Comparison of ENCODE assay signal across 19 cellular contexts in the genomic region with DNA sequence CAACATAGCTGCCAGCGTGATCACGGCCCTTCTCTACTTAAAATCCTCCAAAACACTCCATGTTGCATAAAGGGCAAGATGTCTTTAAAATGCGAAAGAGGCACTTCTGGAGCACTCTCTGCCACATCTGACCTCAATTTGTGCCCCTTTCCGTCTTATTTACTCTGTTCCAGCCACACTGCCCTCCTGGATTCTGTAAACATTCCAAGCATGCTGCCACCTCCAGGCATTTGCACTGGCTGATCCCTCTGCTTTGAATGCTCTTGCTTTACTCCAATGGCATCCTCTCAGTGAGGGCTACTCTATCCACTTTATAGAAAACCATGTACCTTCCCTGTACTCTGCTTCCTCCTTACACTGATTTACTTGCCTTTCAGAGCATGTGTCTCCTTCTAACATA. TPM values are rescaled to one million over a fixed set of nuclear protein-coding genes. Genes with fewer than 3 reads are reported as not detected.
A peak's percentile ranks its signal among the peaks of the same experiment; 100 is the strongest.
DNase-seq lines count a peak whose midpoint lies in the region; ATAC-seq and TF ChIP-seq lines count a peak whose summit lies in the region.
"Had no signal": no experiment of that assay in that cellular context is flagged by ENCODE, and none has a peak within 500 bp of the region (broad histone marks: within the 10 kb centered on the region; RNA-seq: fewer than 3 reads in every experiment).

No MANE protein-coding gene starts in this region.

- no peak overlapping the region for H3K27ac ChIP-seq in GM23338 (ENCODE audit: low read depth)
- no peak overlapping the region for H3K27ac ChIP-seq in left lung
- H3K27ac ChIP-seq in trophoblast cell (ENCODE audit: low read depth, low read length), result no peak overlapping the region
- H3K27ac ChIP-seq: BLaER1, GM23248 had no signal

- intact Hi-C loops in left lung (cut with DNase I), result no loop called here

- no peak overlapping the region for H3K4me3 ChIP-seq in GM23338
- no peak overlapping the region for H3K4me3 ChIP-seq in left lung
- H3K4me3 ChIP-seq in trophoblast cell (ENCODE audit: low read depth, low read length), result no peak overlapping the region
- H3K4me3 ChIP-seq: BLaER1, GM23248 had no signal

- H2AFZ ChIP-seq in GM23338, result no peak overlapping the region
- H2AFZ ChIP-seq in trophoblast cell (ENCODE audit: insufficient read depth, low read length, poor library complexity), result no peak overlapping the region
- H2AFZ ChIP-seq: GM23248 had no signal

- no CpG with 5 or more reads among the region's 4 CpGs for WGBS in trophoblast cell (ENCODE audit: extremely low coverage, insufficient coverage, insufficient read length)

- H3K4me1 ChIP-seq in GM23338 (ENCODE audit: insufficient read depth) (no peaks in the 10 kb centered on the region; the same call in 1 of the 2 replicates), left lung (no peaks in the 10 kb centered on the region), trophoblast cell (ENCODE audit: control insufficient read depth in 1 of 2, insufficient read depth in 2 of 2, low read length in 2 of 2) (peaks cover under 1 to 1% of the 10 kb centered on the region in 2 experiments)
- H3K4me1 ChIP-seq: BLaER1 had no signal

- H3K27ac Mint-ChIP-seq in GM23338, result no peak overlapping the region
- H3K27ac Mint-ChIP-seq: CD14-positive monocyte; CD4-positive, alpha-beta memory T cell; HFFc6 had no signal

- H4K20me1 ChIP-seq in GM23338 (replicated peaks; ENCODE audit: insufficient read depth), result no peaks in the 10 kb centered on the region
- H4K20me1 ChIP-seq: BLaER1 had no signal

- no peaks in the 10 kb centered on the region for H3K9me3 Mint-ChIP-seq in GM23338
- H3K9me3 Mint-ChIP-seq: HFFc6 had no signal

- ATAC-seq in GM23338, result no peak
- ATAC-seq in left lung, result peak; percentile 88
- ATAC-seq: HCT116 had no signal

- no peak overlapping the region for H2AK5ac ChIP-seq in trophoblast cell (ENCODE audit: low read length)

- no peak overlapping the region for H3K18ac ChIP-seq in trophoblast cell (ENCODE audit: low read length)

- H4K8ac ChIP-seq in trophoblast cell (ENCODE audit: low read depth, low read length), result no peak overlapping the region

- peak; percentile 1 for DNase-seq in EH (ENCODE audit: low read depth)
- peak; percentile 6 for DNase-seq in GM23338 (ENCODE audit: low spot score)
- no peak for DNase-seq in left lung
- no peak for DNase-seq in trophoblast cell
- no peak for DNase-seq in NCI-H446 treated with DMSO at 0.1 percent for 48 hours (lab: John Stamatoyannopoulos, UW)
- no peak for DNase-seq in medulla oblongata (ENCODE audit: extremely low spot score)
- no peak for DNase-seq in stimulated activated naive CD4-positive, alpha-beta T cell (lab: John Stamatoyannopoulos, UW)
- DNase-seq: 8988T; CD4-positive, alpha-beta memory T cell; DMS153; DMS79; GM23248; H7; HFFc6; IMR-90 had no signal

- no peak overlapping the region for H3K4me3 Mint-ChIP-seq in GM23338
- H3K4me3 Mint-ChIP-seq: CD14-positive monocyte; CD4-positive, alpha-beta memory T cell; HFFc6 had no signal

- H3K4me2 ChIP-seq in GM23338 (no peak overlapping the region), trophoblast cell (ENCODE audit: low read length) (no peak overlapping the region)
- H3K4me2 ChIP-seq: BLaER1 had no signal

- peaks cover 3% of the 10 kb centered on the region; the same call in 2 of the 3 replicates for H3K4me1 Mint-ChIP-seq in GM23338

- no peaks in the 10 kb centered on the region for H3K79me1 ChIP-seq in trophoblast cell (ENCODE audit: low read length)

- H3K9me3 ChIP-seq in left lung, result peaks cover 0 to 3% of the 10 kb centered on the region in 2 donors
- H3K9me3 ChIP-seq in trophoblast cell (ENCODE audit: insufficient read depth, low read depth, low read length), result no peaks in the 10 kb centered on the region
- H3K9me3 ChIP-seq: BLaER1 had no signal

- no peak overlapping the region for H3K14ac ChIP-seq in trophoblast cell (ENCODE audit: low read length)

- H3K79me2 ChIP-seq in GM23338 (replicated peaks; ENCODE audit: insufficient read depth), result no peaks in the 10 kb centered on the region
- H3K79me2 ChIP-seq in trophoblast cell (ENCODE audit: control insufficient read depth, insufficient read depth, low read length, poor library complexity), result no peaks in the 10 kb centered on the region

- H4K91ac ChIP-seq in trophoblast cell (ENCODE audit: low read depth, low read length), result no peak overlapping the region

- no peaks in the 10 kb centered on the region for H3K36me3 Mint-ChIP-seq in GM23338 (ENCODE audit: low read depth)
- H3K36me3 Mint-ChIP-seq: CD14-positive monocyte; CD4-positive, alpha-beta memory T cell had no signal

- H2BK120ac ChIP-seq in trophoblast cell (ENCODE audit: insufficient read depth, low read length, poor library complexity), result no peak overlapping the region

- H4K12ac ChIP-seq in trophoblast cell (ENCODE audit: low read depth, low read length), result no peak overlapping the region

- TF ChIP-seq CTCF in GM23338 (conservative IDR thresholded peaks at IDR 0.05; ENCODE audit: low read depth in 2 of 2) (no peak), left lung (IDR thresholded peaks at IDR 0.05) (no peak)

- H2BK5ac ChIP-seq in trophoblast cell (ENCODE audit: low read depth, low read length, poor library complexity), result no peak overlapping the region

- no peak overlapping the region for H3K4ac ChIP-seq in trophoblast cell (ENCODE audit: low read depth, low read length)

- peak overlapping the region; percentile 12 for H3K9ac ChIP-seq in trophoblast cell (ENCODE audit: low read length)
- H3K9ac ChIP-seq: BLaER1, GM23248 had no signal

- no peak overlapping the region for H2BK12ac ChIP-seq in trophoblast cell (ENCODE audit: low read length)

- H3F3A ChIP-seq in GM23338 (replicated peaks; ENCODE audit: low read depth), result 0 out of 2 replicates have a peak, but pooled peaks cover 3% of the 10 kb centered on the region

- H3K9me2 ChIP-seq in GM23338 (ENCODE audit: insufficient read depth), result no peaks in the 10 kb centered on the region

- H3K27me3 Mint-ChIP-seq in GM23338 (ENCODE audit: insufficient read depth, low read depth, poor library complexity), result peaks cover 4% of the 10 kb centered on the region

- peak overlapping the region; percentile 73 for H3K23ac ChIP-seq in trophoblast cell (ENCODE audit: low read length)

- H3K27me3 ChIP-seq in GM23338 (ENCODE audit: insufficient read depth) (peaks cover 13% of the 10 kb centered on the region), left lung (peaks cover 7 to 27% of the 10 kb centered on the region in 2 donors), trophoblast cell (ENCODE audit: insufficient read depth, low read length) (no peaks in the 10 kb centered on the region)

- H3K36me3 ChIP-seq in GM23338 (ENCODE audit: insufficient read depth) (no peaks in the 10 kb centered on the region), left lung (no peaks in the 10 kb centered on the region), trophoblast cell (ENCODE audit: control insufficient read depth in 1 of 2, insufficient read depth in 2 of 2, low read length in 2 of 2) (no peaks in the 10 kb centered on the region)
- H3K36me3 ChIP-seq: BLaER1 had no signal

TF ChIP-seq in GM23338, 12 proteins besides CTCF, POLR2A, EP300 and RAD21 (continues in another document):
- TF ChIP-seq STAT1 (IDR thresholded peaks at IDR 0.05; ENCODE audit: unreplicated experiment), result no peak
- TF ChIP-seq, protein P1, sequence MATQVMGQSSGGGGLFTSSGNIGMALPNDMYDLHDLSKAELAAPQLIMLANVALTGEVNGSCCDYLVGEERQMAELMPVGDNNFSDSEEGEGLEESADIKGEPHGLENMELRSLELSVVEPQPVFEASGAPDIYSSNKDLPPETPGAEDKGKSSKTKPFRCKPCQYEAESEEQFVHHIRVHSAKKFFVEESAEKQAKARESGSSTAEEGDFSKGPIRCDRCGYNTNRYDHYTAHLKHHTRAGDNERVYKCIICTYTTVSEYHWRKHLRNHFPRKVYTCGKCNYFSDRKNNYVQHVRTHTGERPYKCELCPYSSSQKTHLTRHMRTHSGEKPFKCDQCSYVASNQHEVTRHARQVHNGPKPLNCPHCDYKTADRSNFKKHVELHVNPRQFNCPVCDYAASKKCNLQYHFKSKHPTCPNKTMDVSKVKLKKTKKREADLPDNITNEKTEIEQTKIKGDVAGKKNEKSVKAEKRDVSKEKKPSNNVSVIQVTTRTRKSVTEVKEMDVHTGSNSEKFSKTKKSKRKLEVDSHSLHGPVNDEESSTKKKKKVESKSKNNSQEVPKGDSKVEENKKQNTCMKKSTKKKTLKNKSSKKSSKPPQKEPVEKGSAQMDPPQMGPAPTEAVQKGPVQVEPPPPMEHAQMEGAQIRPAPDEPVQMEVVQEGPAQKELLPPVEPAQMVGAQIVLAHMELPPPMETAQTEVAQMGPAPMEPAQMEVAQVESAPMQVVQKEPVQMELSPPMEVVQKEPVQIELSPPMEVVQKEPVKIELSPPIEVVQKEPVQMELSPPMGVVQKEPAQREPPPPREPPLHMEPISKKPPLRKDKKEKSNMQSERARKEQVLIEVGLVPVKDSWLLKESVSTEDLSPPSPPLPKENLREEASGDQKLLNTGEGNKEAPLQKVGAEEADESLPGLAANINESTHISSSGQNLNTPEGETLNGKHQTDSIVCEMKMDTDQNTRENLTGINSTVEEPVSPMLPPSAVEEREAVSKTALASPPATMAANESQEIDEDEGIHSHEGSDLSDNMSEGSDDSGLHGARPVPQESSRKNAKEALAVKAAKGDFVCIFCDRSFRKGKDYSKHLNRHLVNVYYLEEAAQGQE (IDR thresholded peaks at IDR 0.05; ENCODE audit: unreplicated experiment), result no peak
- TF ChIP-seq POLR2AphosphoS5 (IDR thresholded peaks at IDR 0.05; ENCODE audit: low read depth), result no peak
- no peak for TF ChIP-seq EZH2phosphoT487 (IDR thresholded peaks at IDR 0.05; ENCODE audit: unreplicated experiment)

RNA-seq across cellular contexts. Expression of gene RGS7, which starts 5.3 kb away (rescaled TPM):
- 0.43 and 2.2 TPM in 2 replicates for total RNA-seq in GM23338 (2014; rRNA removed; shearing (Covaris generic))
- polyA plus RNA-seq in GM23338 (2016; fragmentation: Nextera tagmentation; extraction: Ambion mirVana), result 2.0 and 2.6 TPM in 2 replicates
- not detected for total RNA-seq in left lung
- not detected in 2 replicates for polyA plus RNA-seq in trophoblast cell (2013)
- total RNA-seq: A673; CD4-positive, alpha-beta memory T cell had no signal
- polyA plus RNA-seq: CD14-positive monocyte; CD4-positive, alpha-beta memory T cell had no signal

Comparison
In these comparisons a context has a peak if more than half of its experiments do, and no peak if none do; other contexts are left out.
1. DNase-seq: peak in EH (single experiment) and GM23338 (single experiment); none in left lung (0 of 2), trophoblast cell (0 of 2), NCI-H446 treated with DMSO at 0.1 percent for 48 hours (single experiment), medulla oblongata (single experiment) and stimulated activated naive CD4-positive, alpha-beta T cell (0 of 6).